In genomic region chr1:239675735-239676134, GRCh38 we compare ENCODE assay signal across 17 cellular contexts.
DNase-seq lines count a peak whose midpoint lies in the region; ATAC-seq and TF ChIP-seq lines count a peak whose summit lies in the region.
"Had no signal": no experiment of that assay in that cellular context is flagged by ENCODE, and none has a peak within 500 bp of the region (broad histone marks: within the 10 kb centered on the region; RNA-seq: fewer than 3 reads in every experiment).

No MANE protein-coding gene starts in this region.

- DNase-seq in NCI-H226, result peak; percentile 46
- no peak for DNase-seq in WTC11 (ENCODE audit: low spot score)
- DNase-seq in nephron progenitor cell, result no peak
- DNase-seq in neural progenitor cell (ENCODE audit: low spot score), result no peak
- DNase-seq in activated naive CD8-positive, alpha-beta T cell treated with anti-CD3 and anti-CD28 coated beads for 36 hours, result no peak
- DNase-seq in CD14-positive monocyte (ENCODE audit: low spot score), result no peak
- DNase-seq: 8988T; ACHN; BE2C; C1 segment of cervical spinal cord; Caco-2; Calu3; CD4-positive, alpha-beta T cell; CD8-positive, alpha-beta T cell; DMS79 treated with DMSO at 0.1 percent for 48 hours; GF-D8 had no signal

- H3K9me3 ChIP-seq in neural progenitor cell (ENCODE audit: low read depth), result no peaks in the 10 kb centered on the region
- H3K9me3 ChIP-seq: BE2C, BLaER1, Caco-2 had no signal

- H3K27ac ChIP-seq in neural progenitor cell, result no peak overlapping the region
- H3K27ac ChIP-seq: BLaER1 had no signal

- H3K27me3 Mint-ChIP-seq in WTC11 (ENCODE audit: low read depth), result no peaks in the 10 kb centered on the region
- no peaks in the 10 kb centered on the region for H3K27me3 Mint-ChIP-seq in nephron progenitor cell (ENCODE audit: low read depth, poor library complexity)
- no peaks in the 10 kb centered on the region for H3K27me3 Mint-ChIP-seq in neural progenitor cell (ENCODE audit: insufficient read depth, low read depth)
- H3K27me3 Mint-ChIP-seq in activated naive CD8-positive, alpha-beta T cell treated with anti-CD3 and anti-CD28 coated beads for 36 hours, result no peaks in the 10 kb centered on the region
- no peaks in the 10 kb centered on the region for H3K27me3 Mint-ChIP-seq in CD14-positive monocyte (ENCODE audit: low read depth in 3 of 3)
- H3K27me3 Mint-ChIP-seq: CD4-positive, alpha-beta T cell had no signal

- ATAC-seq in WTC11, result no peak
- ATAC-seq: CD8-positive, alpha-beta T cell had no signal

- POLR2A ChIA-PET in WTC11 (lab: Charles Lee), result no interaction called here

- H3K4me1 Mint-ChIP-seq in WTC11 (peaks cover 36% of the 10 kb centered on the region), nephron progenitor cell (peaks cover 16% of the 10 kb centered on the region), neural progenitor cell (peaks cover 20% of the 10 kb centered on the region), CD14-positive monocyte (peaks cover 5% of the 10 kb centered on the region)
- H3K4me1 Mint-ChIP-seq in activated naive CD8-positive, alpha-beta T cell treated with anti-CD3 and anti-CD28 coated beads for 36 hours, result no peaks in the 10 kb centered on the region

- H3K4me3 ChIP-seq in neural progenitor cell, result no peak overlapping the region
- H3K4me3 ChIP-seq: BLaER1 had no signal

- H3K36me3 Mint-ChIP-seq in WTC11 (peaks cover 9% of the 10 kb centered on the region), nephron progenitor cell (ENCODE audit: low read depth) (peaks cover 4% of the 10 kb centered on the region), neural progenitor cell (no peaks in the 10 kb centered on the region), CD14-positive monocyte (no peaks in the 10 kb centered on the region)
- no peaks in the 10 kb centered on the region for H3K36me3 Mint-ChIP-seq in activated naive CD8-positive, alpha-beta T cell treated with anti-CD3 and anti-CD28 coated beads for 36 hours
- H3K36me3 Mint-ChIP-seq: CD8-positive, alpha-beta T cell had no signal

- no peak for TF ChIP-seq CTCF in WTC11 (IDR thresholded peaks at IDR 0.05)
- no peak for TF ChIP-seq CTCF in nephron progenitor cell (IDR thresholded peaks at IDR 0.05)
- TF ChIP-seq CTCF in neural progenitor cell (IDR thresholded peaks at IDR 0.05), result no peak
- no peak for TF ChIP-seq CTCF in CD14-positive monocyte (IDR thresholded peaks at IDR 0.05)

- intact Hi-C loops in CD14-positive monocyte (cut with micrococcal nuclease), result no loop called here

- H3K79me2 ChIP-seq in neural progenitor cell (ENCODE audit: low read depth), result no peaks in the 10 kb centered on the region

- no peaks in the 10 kb centered on the region for H3K27me3 ChIP-seq in neural progenitor cell
- H3K27me3 ChIP-seq: BE2C, BLaER1 had no signal

- H3K4me2 ChIP-seq in neural progenitor cell, result no peak overlapping the region
- H3K4me2 ChIP-seq: BLaER1 had no signal

- H3F3A ChIP-seq in neural progenitor cell (ENCODE audit: low read depth), result no peaks in the 10 kb centered on the region

- H4K20me1 ChIP-seq in neural progenitor cell (ENCODE audit: low read depth), result no peaks in the 10 kb centered on the region
- H4K20me1 ChIP-seq: BLaER1 had no signal

- H3K27ac Mint-ChIP-seq in WTC11 (peak overlapping the region; percentile 62; the same call in 1 of the 2 replicates), nephron progenitor cell (peak overlapping the region; percentile 8), neural progenitor cell (no peak overlapping the region), CD14-positive monocyte (no peak overlapping the region)
- H3K27ac Mint-ChIP-seq in activated naive CD8-positive, alpha-beta T cell treated with anti-CD3 and anti-CD28 coated beads for 36 hours, result no peak overlapping the region
- H3K27ac Mint-ChIP-seq: CD4-positive, alpha-beta T cell; CD8-positive, alpha-beta T cell had no signal

- no peak overlapping the region for H2AFZ ChIP-seq in neural progenitor cell (replicated peaks)

- H3K4me3 Mint-ChIP-seq in WTC11 (no peak overlapping the region), nephron progenitor cell (no peak overlapping the region), neural progenitor cell (no peak overlapping the region), CD14-positive monocyte (no peak overlapping the region)
- H3K4me3 Mint-ChIP-seq in activated naive CD8-positive, alpha-beta T cell treated with anti-CD3 and anti-CD28 coated beads for 36 hours, result no peak overlapping the region
- H3K4me3 Mint-ChIP-seq: CD4-positive, alpha-beta T cell; CD8-positive, alpha-beta T cell had no signal

- H3K36me3 ChIP-seq in neural progenitor cell, result no peaks in the 10 kb centered on the region
- H3K36me3 ChIP-seq: BE2C, BLaER1 had no signal

- H3K9me3 Mint-ChIP-seq in WTC11, result peaks cover 5% of the 10 kb centered on the region; the same call in 1 of the 2 replicates
- peaks cover 3% of the 10 kb centered on the region for H3K9me3 Mint-ChIP-seq in nephron progenitor cell
- H3K9me3 Mint-ChIP-seq in neural progenitor cell, result no peaks in the 10 kb centered on the region
- no peaks in the 10 kb centered on the region for H3K9me3 Mint-ChIP-seq in activated naive CD8-positive, alpha-beta T cell treated with anti-CD3 and anti-CD28 coated beads for 36 hours
- H3K9me3 Mint-ChIP-seq in CD14-positive monocyte, result peaks cover 0 to 11% (median under 1%) of the 10 kb centered on the region in 7 donors
- H3K9me3 Mint-ChIP-seq: CD4-positive, alpha-beta T cell; CD8-positive, alpha-beta T cell had no signal

- CTCF ChIA-PET in WTC11 (lab: Charles Lee), result interaction anchor here (0.8 kb wide), 1 partner anchor 311 kb away, joined by 3 read pairs; no protein-coding TSS in a partner anchor

- peaks cover 5% of the 10 kb centered on the region for H3K4me1 ChIP-seq in neural progenitor cell
- H3K4me1 ChIP-seq: BE2C, BLaER1, Caco-2 had no signal

- H3K9ac ChIP-seq in neural progenitor cell, result no peak overlapping the region
- H3K9ac ChIP-seq: BLaER1 had no signal

TF ChIP-seq in WTC11, 78 proteins besides CTCF, POLR2A, EP300 and RAD21:
- TF ChIP-seq ZSCAN18 (CRISPR knock-in tag; IDR thresholded peaks at IDR 0.05), result no peak
- TF ChIP-seq GRHL2 (CRISPR knock-in tag; IDR thresholded peaks at IDR 0.05; ENCODE audit: insufficient replicate concordance, severe bottlenecking), result no peak
- no peak for TF ChIP-seq ZNF281 (CRISPR knock-in tag; IDR thresholded peaks at IDR 0.05)
- TF ChIP-seq CREM (CRISPR knock-in tag; IDR thresholded peaks at IDR 0.05), result no peak
- no peak for TF ChIP-seq TP53 (CRISPR knock-in tag; IDR thresholded peaks at IDR 0.05)

Comparison
In these comparisons a context has a peak if more than half of its experiments do, and no peak if none do; other contexts are left out.
1. H3K27ac Mint-ChIP-seq: peak in WTC11 (single experiment) and nephron progenitor cell (single experiment); none in neural progenitor cell (single experiment), activated naive CD8-positive, alpha-beta T cell treated with anti-CD3 and anti-CD28 coated beads for 36 hours (single experiment) and CD14-positive monocyte (0 of 7).